24 cellular contexts compared by ENCODE assay signal in genomic region chr3:155407331-155407730, GRCh38.
"Had no signal": no experiment of that assay in that cellular context is flagged by ENCODE, and none has a peak within 500 bp of the region (broad histone marks: within the 10 kb centered on the region; RNA-seq: fewer than 3 reads in every experiment).

No MANE protein-coding gene starts in this region.

- H3K27ac Mint-ChIP-seq: activated B cell treated with CpG ODN at 0.5 μM for 24 hours; activated CD4-positive, alpha-beta memory T cell treated with anti-CD3 and anti-CD28 coated beads, Interleukin-2, amount 10 ng/mL, durations not matched to agents 7 days and 5 days; activated CD4-positive, alpha-beta T cell treated with anti-CD3 and anti-CD28 coated beads, Interleukin-2, amount 10 ng/mL, durations not matched to agents 7 days and 5 days; activated naive CD4-positive, alpha-beta T cell treated with anti-CD3 and anti-CD28 coated beads, Interleukin-2, amount 10 ng/mL, durations not matched to agents 7 days and 5 days; activated naive CD8-positive, alpha-beta T cell treated with anti-CD3 and anti-CD28 coated beads for 36 hours; activated T-helper 2 cell treated with anti-CD3 and anti-CD28 coated beads, Interferon-gamma antibody, Interleukin-2, Interleukin-4, amounts not matched to agents 10 μg/mL and 5 μg/mL and 100 μg/mL, durations not matched to agents 14 hours and 24 hours and 36 hours; T-helper 17 cell had no signal

- ATAC-seq: K562, T-helper 17 cell had no signal

- H3K9me3 Mint-ChIP-seq: activated B cell treated with CpG ODN at 0.5 μM for 24 hours; activated CD4-positive, alpha-beta memory T cell treated with anti-CD3 and anti-CD28 coated beads, Interleukin-2, amount 10 ng/mL, durations not matched to agents 7 days and 5 days; activated CD4-positive, alpha-beta T cell treated with anti-CD3 and anti-CD28 coated beads, Interleukin-2, amount 10 ng/mL, durations not matched to agents 7 days and 5 days; activated naive CD4-positive, alpha-beta T cell treated with anti-CD3 and anti-CD28 coated beads, Interleukin-2, amount 10 ng/mL, durations not matched to agents 7 days and 5 days; activated naive CD8-positive, alpha-beta T cell treated with anti-CD3 and anti-CD28 coated beads for 36 hours; activated T-helper 2 cell treated with anti-CD3 and anti-CD28 coated beads, Interferon-gamma antibody, Interleukin-2, Interleukin-4, amounts not matched to agents 10 μg/mL and 5 μg/mL and 100 μg/mL, durations not matched to agents 14 hours and 24 hours and 36 hours had no signal

- H3K4me3 ChIP-seq: K562 had no signal

- H3K36me3 Mint-ChIP-seq: activated naive CD4-positive, alpha-beta T cell treated with anti-CD3 and anti-CD28 coated beads, Interleukin-2, amount 10 ng/mL, durations not matched to agents 7 days and 5 days; activated naive CD8-positive, alpha-beta T cell treated with anti-CD3 and anti-CD28 coated beads for 36 hours had no signal

- H3K36me3 ChIP-seq: brain microvascular endothelial cell had no signal

- H3K27me3 Mint-ChIP-seq: activated CD4-positive, alpha-beta memory T cell treated with anti-CD3 and anti-CD28 coated beads, Interleukin-2, amount 10 ng/mL, durations not matched to agents 7 days and 5 days; activated CD4-positive, alpha-beta T cell treated with anti-CD3 and anti-CD28 coated beads, Interleukin-2, amount 10 ng/mL, durations not matched to agents 7 days and 5 days; activated naive CD4-positive, alpha-beta T cell treated with anti-CD3 and anti-CD28 coated beads, Interleukin-2, amount 10 ng/mL, durations not matched to agents 7 days and 5 days; activated naive CD8-positive, alpha-beta T cell treated with anti-CD3 and anti-CD28 coated beads for 36 hours had no signal

- H3K4me1 Mint-ChIP-seq: activated B cell treated with CpG ODN at 0.5 μM for 24 hours; activated CD4-positive, alpha-beta memory T cell treated with anti-CD3 and anti-CD28 coated beads, Interleukin-2, amount 10 ng/mL, durations not matched to agents 7 days and 5 days; activated CD4-positive, alpha-beta T cell treated with anti-CD3 and anti-CD28 coated beads, Interleukin-2, amount 10 ng/mL, durations not matched to agents 7 days and 5 days; activated naive CD4-positive, alpha-beta T cell treated with anti-CD3 and anti-CD28 coated beads, Interleukin-2, amount 10 ng/mL, durations not matched to agents 7 days and 5 days; activated naive CD8-positive, alpha-beta T cell treated with anti-CD3 and anti-CD28 coated beads for 36 hours; T-helper 17 cell had no signal

- H3K27me3 ChIP-seq: brain microvascular endothelial cell had no signal

- H3K4me3 Mint-ChIP-seq: activated B cell treated with CpG ODN at 0.5 μM for 24 hours; activated CD4-positive, alpha-beta memory T cell treated with anti-CD3 and anti-CD28 coated beads, Interleukin-2, amount 10 ng/mL, durations not matched to agents 7 days and 5 days; activated CD4-positive, alpha-beta T cell treated with anti-CD3 and anti-CD28 coated beads, Interleukin-2, amount 10 ng/mL, durations not matched to agents 7 days and 5 days; activated naive CD4-positive, alpha-beta T cell treated with anti-CD3 and anti-CD28 coated beads, Interleukin-2, amount 10 ng/mL, durations not matched to agents 7 days and 5 days; activated naive CD8-positive, alpha-beta T cell treated with anti-CD3 and anti-CD28 coated beads for 36 hours; T-helper 17 cell had no signal

- H3K27ac ChIP-seq: brain microvascular endothelial cell had no signal

- DNase-seq: activated B cell treated with CpG ODN at 0.5 μM for 24 hours; activated CD4-positive, alpha-beta memory T cell treated with anti-CD3 and anti-CD28 coated beads, Interleukin-2, amount 10 ng/mL, durations not matched to agents 7 days and 5 days; activated CD4-positive, alpha-beta T cell treated with anti-CD3 and anti-CD28 coated beads, Interleukin-2, amount 10 ng/mL, durations not matched to agents 7 days and 5 days; activated gamma-delta T cell treated with Interleukin-2 at 50 U/mL for 16 hours; activated naive CD4-positive, alpha-beta T cell treated with anti-CD3 and anti-CD28 coated beads, Interleukin-2, amount 10 ng/mL, durations not matched to agents 7 days and 5 days; activated naive CD8-positive, alpha-beta T cell treated with anti-CD3 and anti-CD28 coated beads for 36 hours; activated T-cell treated with anti-CD3 and anti-CD28 coated beads for 4 hours; activated T-cell treated with anti-CD3 and anti-CD28 coated beads, Interleukin-2, amount 50 U/mL, for 48 hours; brain microvascular endothelial cell; Karpas-422; MM.1S; NCI-H1105; NCI-H1436 treated with DMSO at 0.1 percent for 48 hours; NCI-H187; NCI-H2081; NCI-H510A treated with DMSO at 0.1 percent for 48 hours; NCI-H69; NK-92 treated with Interleukin-12 subunit alpha and Interleukin-12 subunit beta, amount 100 ng/mL, for 24 hours; OCI-M1; SIG-M5; T-helper 17 cell; T-helper 9 cell had no signal
